ENCODE assay signal across 8 cellular contexts in genomic region chr11:8523396-8523795, GRCh38.
"Had no signal": no experiment of that assay in that cellular context is flagged by ENCODE, and none has a peak within 500 bp of the region (broad histone marks: within the 10 kb centered on the region; RNA-seq: fewer than 3 reads in every experiment).

No MANE protein-coding gene starts in this region.

- DNase-seq: GDM1, GF-D8 had no signal

- H3K4me3 ChIP-seq: GM12878 had no signal

- FAIRE-seq: G401.6, GM12878, GM12891, GM12892, GM18507, GM19239 had no signal
